1 cellular context compared by ENCODE assay signal in the genomic region with DNA sequence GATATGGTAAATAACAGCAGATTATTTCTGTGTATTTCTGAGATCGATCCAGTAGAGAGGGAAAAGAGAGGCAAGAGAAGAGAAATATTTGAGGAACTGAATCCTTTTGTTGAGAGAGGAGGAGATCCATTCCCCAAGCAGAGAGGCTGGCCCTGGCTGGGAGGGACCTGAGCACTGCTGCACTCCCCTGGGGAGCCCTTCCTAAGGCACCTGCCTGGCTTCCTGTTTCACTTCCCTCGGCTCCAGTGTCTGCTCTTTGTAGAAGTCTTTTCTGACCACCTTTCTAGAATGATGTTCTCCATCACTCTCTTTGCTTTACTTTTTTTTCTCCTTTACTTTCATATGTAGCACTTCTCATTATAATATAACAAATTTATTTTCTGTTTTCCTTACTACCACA.
TF ChIP-seq lines count a peak whose summit lies in the region.

No MANE protein-coding gene starts in this region.

TF ChIP-seq in GM12878, 131 proteins besides CTCF, POLR2A, EP300 and RAD21:
- peak; percentile 59; the same call in 1 of the 2 replicates for TF ChIP-seq SPI1 (IDR thresholded peaks at IDR 0.05; ENCODE audit: borderline replicate concordance, insufficient read depth, low read depth, low read length)
- TF ChIP-seq MYC (IDR thresholded peaks at IDR 0.05; ENCODE audit: insufficient read depth, insufficient read length, insufficient replicate concordance, low read length, severe bottlenecking) = no peak
